In the genomic region with DNA sequence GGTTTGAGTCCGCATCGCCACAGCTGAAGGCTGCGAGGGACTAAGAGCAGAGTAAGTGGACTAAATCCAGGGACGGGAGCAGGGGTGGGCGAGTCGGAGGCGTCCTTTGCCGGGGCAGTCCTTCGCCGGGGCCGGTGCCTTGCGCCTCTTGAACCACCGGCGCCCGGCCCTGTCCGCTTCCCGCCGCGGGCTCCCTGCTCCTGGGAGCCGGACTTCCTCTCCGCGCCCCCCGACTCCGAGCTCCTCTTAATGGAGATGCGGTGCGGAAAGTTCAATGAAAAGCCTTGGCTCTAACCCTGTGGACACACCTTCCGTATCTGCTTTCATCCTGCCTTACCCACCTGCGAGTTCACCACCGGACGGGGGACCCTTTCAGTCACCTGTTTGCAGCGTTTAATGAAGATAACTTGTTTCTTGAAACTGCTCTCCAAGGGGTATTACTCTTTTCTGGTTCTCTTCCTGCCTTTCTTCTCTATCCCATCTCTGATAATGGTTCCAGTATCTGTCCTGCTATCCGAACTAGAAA, we compare ENCODE assay signal across 8 cellular contexts. TPM values are rescaled to one million over a fixed set of nuclear protein-coding genes. Genes with fewer than 3 reads are reported as not detected.
DNase-seq lines count a peak whose midpoint lies in the region; TF ChIP-seq lines count a peak whose summit lies in the region.

No MANE protein-coding gene starts in this region.

- H2BK5ac ChIP-seq in neuronal stem cell (ENCODE audit: low read length): peak overlapping the region; percentile 62

- H4K91ac ChIP-seq in neuronal stem cell (ENCODE audit: low read depth, low read length, poor library complexity): no peak overlapping the region

- H3K27me3 Mint-ChIP-seq in CD4-positive, alpha-beta memory T cell: no peaks in the 10 kb centered on the region

- H3K9me3 Mint-ChIP-seq in CD4-positive, alpha-beta memory T cell: no peaks in the 10 kb centered on the region

- H3K27ac ChIP-seq in CD4-positive, alpha-beta memory T cell (ENCODE audit: low read depth, low read length): peak overlapping the region; percentile 89
- peak overlapping the region; percentile 93 for H3K27ac ChIP-seq in HL-60 (replicated peaks)
- H3K27ac ChIP-seq in esophagus squamous epithelium: peak overlapping the region; percentile 95 to 99 (median 96)
- H3K27ac ChIP-seq in neuronal stem cell (replicated peaks; ENCODE audit: low read length): peak overlapping the region; percentile 89

- TF ChIP-seq CTCF in GM20000 (IDR thresholded peaks at IDR 0.05; ENCODE audit: extremely low read depth, missing control alignments) (no peak), HL-60 (IDR thresholded peaks at IDR 0.05; ENCODE audit: insufficient read depth, low read length) (no peak), esophagus squamous epithelium (IDR thresholded peaks at IDR 0.05) (no peak)

- peaks cover 46 to 85% (median 57%) of the 10 kb centered on the region in 4 donors for H3K4me1 Mint-ChIP-seq in CD4-positive, alpha-beta memory T cell

- no peak overlapping the region for H2AK5ac ChIP-seq in neuronal stem cell (ENCODE audit: low read depth, low read length)

- no peak overlapping the region for H2BK120ac ChIP-seq in neuronal stem cell (ENCODE audit: low read depth, low read length)

- peak overlapping the region; percentile 98 for H2AFZ ChIP-seq in neuronal stem cell (ENCODE audit: low read length)

- H3K4me3 ChIP-seq in CD4-positive, alpha-beta memory T cell (ENCODE audit: low read length in 2 of 2): peak overlapping the region; percentile 82 to 92
- H3K4me3 ChIP-seq in HL-60 (replicated peaks; ENCODE audit: insufficient read depth, low read length) (peak overlapping the region; percentile 82), esophagus squamous epithelium (peak overlapping the region; percentile 89 to 98 (median 95)), neuronal stem cell (ENCODE audit: low read length in 2 of 2) (peak overlapping the region; percentile 86 to 88)

- no peaks in the 10 kb centered on the region for H3K9me3 ChIP-seq in CD4-positive, alpha-beta memory T cell (ENCODE audit: control insufficient read depth in 1 of 2, low read length in 2 of 2)
- H3K9me3 ChIP-seq in esophagus squamous epithelium (no peaks in the 10 kb centered on the region), neuronal stem cell (replicated peaks in 1 of 2; ENCODE audit: control insufficient read depth in 2 of 2, insufficient read depth in 1 of 2, low read depth in 1 of 2, low read length in 2 of 2) (peaks cover 0 to 3% of the 10 kb centered on the region in 2 donors)

- 0% methylated on average over 13 to 14 of the region's 32 CpGs for WGBS in esophagus squamous epithelium, 2 donors
- no CpG with 5 or more reads among the region's 32 CpGs for WGBS in neuronal stem cell (ENCODE audit: extremely low coverage in 2 of 2, insufficient read length in 2 of 2, insufficient replicate concordance in 1 of 2), 2 donors

- H3K27me3 ChIP-seq in CD4-positive, alpha-beta memory T cell (ENCODE audit: insufficient read depth, low read length): no peaks in the 10 kb centered on the region
- no peaks in the 10 kb centered on the region for H3K27me3 ChIP-seq in HL-60 (ENCODE audit: insufficient read depth, poor library complexity, severe bottlenecking)
- H3K27me3 ChIP-seq in esophagus squamous epithelium: no peaks in the 10 kb centered on the region
- no peaks in the 10 kb centered on the region for H3K27me3 ChIP-seq in neuronal stem cell (ENCODE audit: control insufficient read depth in 3 of 3, insufficient read depth in 3 of 3, low read depth in 1 of 3, low read length in 3 of 3)

- CTCF ChIA-PET in CD4-positive, alpha-beta memory T cell (lab: Charles Lee; ENCODE audit: partially characterized antibody): interaction anchor here (1.1 kb wide), 1 partner anchor 76 kb away, joined by 3 read pairs; no protein-coding TSS in a partner anchor

- POLR2A ChIA-PET in CD4-positive, alpha-beta memory T cell (lab: Charles Lee; ENCODE audit: partially characterized antibody): interaction anchor here (0.6 to 3.5 kb wide), 7 partner anchors 13 to 107 kb away, joined by 3 to 28 read pairs (median 4); partner anchors contain the start of genes MED21 and TM7SF3

- peak overlapping the region; percentile 91 to 99 (median 98) for H3K4me3 Mint-ChIP-seq in CD4-positive, alpha-beta memory T cell

- H3K23ac ChIP-seq in neuronal stem cell (ENCODE audit: low read depth, low read length, poor library complexity): peak overlapping the region; percentile 98

- peak overlapping the region; percentile 87 for H2BK12ac ChIP-seq in neuronal stem cell (ENCODE audit: low read length)

- no peaks in the 10 kb centered on the region for H3K79me1 ChIP-seq in neuronal stem cell (ENCODE audit: low read depth, low read length)

- H3K4ac ChIP-seq in neuronal stem cell (ENCODE audit: low read length): no peak overlapping the region

- no peaks in the 10 kb centered on the region for H3K36me3 ChIP-seq in CD4-positive, alpha-beta memory T cell (ENCODE audit: insufficient read depth, low read length)
- H3K36me3 ChIP-seq in esophagus squamous epithelium: peaks cover 0 to 6% (median 0%) of the 10 kb centered on the region in 3 donors
- H3K36me3 ChIP-seq in neuronal stem cell (replicated peaks in 1 of 2; ENCODE audit: control insufficient read depth in 2 of 2, insufficient read depth in 2 of 2, low read length in 2 of 2): peaks cover 0 to 3% of the 10 kb centered on the region in 2 donors

- peak overlapping the region; percentile 76 for H2BK15ac ChIP-seq in neuronal stem cell (ENCODE audit: low read length)

- H3K9ac ChIP-seq in neuronal stem cell (ENCODE audit: low read depth, low read length, poor library complexity): peak overlapping the region; percentile 98

- H3K18ac ChIP-seq in neuronal stem cell (ENCODE audit: low read length): peak overlapping the region; percentile 98

- H3K36me3 Mint-ChIP-seq in CD4-positive, alpha-beta memory T cell: peaks cover 2 to 25% of the 10 kb centered on the region in 2 donors

- H3K4me2 ChIP-seq in neuronal stem cell (ENCODE audit: insufficient read depth, low read length, poor library complexity, severe bottlenecking): peak overlapping the region; percentile 69

- peaks cover 66% of the 10 kb centered on the region for H3K4me1 ChIP-seq in CD4-positive, alpha-beta memory T cell (ENCODE audit: insufficient read depth, low read length)
- H3K4me1 ChIP-seq in esophagus squamous epithelium (peaks cover 9 to 80% (median 17%) of the 10 kb centered on the region in 3 donors), neuronal stem cell (ENCODE audit: control insufficient read depth in 2 of 2, insufficient read depth in 1 of 2, low read depth in 1 of 2, low read length in 2 of 2) (peaks cover 0 to 16% of the 10 kb centered on the region in 2 donors)

- peak overlapping the region; percentile 84 for H3K14ac ChIP-seq in neuronal stem cell (ENCODE audit: low read length)

- intact Hi-C loops in CD4-positive, alpha-beta memory T cell (cut with micrococcal nuclease): loop anchor here (1.0 to 10.0 kb wide), 6 partner anchors 34 to 1256 kb away; partner anchors contain the start of genes CCDC91, ITPR2, MRPS35 and STK38L
- intact Hi-C loops in esophagus squamous epithelium (cut with DNase I): no loop called here

- no peak for TF ChIP-seq POLR2A in esophagus squamous epithelium (IDR thresholded peaks at IDR 0.05)

- H4K8ac ChIP-seq in neuronal stem cell (ENCODE audit: low read depth, low read length): peak overlapping the region; percentile 70

- peak in 2 of 5 donors; percentile 23 to 36 for DNase-seq in CD4-positive, alpha-beta memory T cell
- DNase-seq in GM20000 (ENCODE audit: low spot score) (peak; percentile 6), HL-60 (ENCODE audit: low read depth in 1 of 2, low spot score in 1 of 2) (no peak), UCSD-AML1 (lab: John Stamatoyannopoulos, UW; ENCODE audit: unreplicated experiment) (peak; percentile 67), esophagus squamous epithelium (lab: John Stamatoyannopoulos, UW) (no peak), neuronal stem cell (ENCODE audit: low spot score) (no peak), cortex of kidney (lab: John Stamatoyannopoulos, UW) (no peak), dedifferentiated amniotic fluid mesenchymal stem cell (ENCODE audit: extremely low spot score) (no peak)

- H3K27ac Mint-ChIP-seq in CD4-positive, alpha-beta memory T cell: peak overlapping the region; percentile 90 to 100 (median 99)

RNA-seq across cellular contexts. Expression of gene FGFR1OP2, which starts 0.5 kb away (rescaled TPM):
- total RNA-seq in CD4-positive, alpha-beta memory T cell: 10 to 100 TPM; 92.2 to 94.2 TPM
- polyA plus RNA-seq in CD4-positive, alpha-beta memory T cell: 100 to 1,000 TPM; 106 to 111 TPM
- total RNA-seq in esophagus squamous epithelium: 10 to 100 TPM; 26.6 to 65.4 (median 41.3) TPM
- polyA plus RNA-seq in neuronal stem cell (2013, experiment 1 of 2): 42.0 TPM
- 43.6 TPM for polyA plus RNA-seq in neuronal stem cell (2013, experiment 2 of 2)

RNA-seq across cellular contexts. Expression of gene INTS13, which starts 0.9 kb away (rescaled TPM):
- total RNA-seq in CD4-positive, alpha-beta memory T cell: 10 to 100 TPM; 25.6 to 28.7 TPM
- 10 to 100 TPM; 20.6 to 23.7 TPM for polyA plus RNA-seq in CD4-positive, alpha-beta memory T cell
- total RNA-seq in esophagus squamous epithelium: 10 to 100 TPM; 16.1 to 49.7 (median 28.6) TPM
- polyA plus RNA-seq in neuronal stem cell (2013, experiment 1 of 2): 25.4 TPM
- polyA plus RNA-seq in neuronal stem cell (2013, experiment 2 of 2): 25.9 TPM

Comparison
In these comparisons a context has a peak if more than half of its experiments do, and no peak if none do; other contexts are left out.
1. DNase-seq: peak in GM20000 (single experiment) and UCSD-AML1 (single experiment); none in HL-60 (0 of 2), esophagus squamous epithelium (single experiment), neuronal stem cell (single experiment), cortex of kidney (single experiment) and dedifferentiated amniotic fluid mesenchymal stem cell (single experiment).
2. Peak in every context shown above with its lines, with median percentiles within 50 percentile points of each other: H3K27ac ChIP-seq and H3K4me3 ChIP-seq.